In genomic region chr7:44909596-44909995, GRCh38 we compare ENCODE assay signal across 25 cellular contexts.
"Had no signal": no experiment of that assay in that cellular context is flagged by ENCODE, and none has a peak within 500 bp of the region (broad histone marks: within the 10 kb centered on the region; RNA-seq: fewer than 3 reads in every experiment).

No MANE protein-coding gene starts in this region.

- H3K36me3 Mint-ChIP-seq: natural killer cell treated with Interleukin-12 subunit alpha and Interleukin-12 subunit beta and Interleukin-15 and Interleukin-18, amount 100 ng/mL, for 72 hours; neural progenitor cell had no signal

- H3K9ac ChIP-seq: neural progenitor cell had no signal

- H3K4me1 Mint-ChIP-seq: memory B cell had no signal

- H3K4me1 ChIP-seq: left ventricle myocardium inferior, neural progenitor cell, sigmoid colon had no signal

- ATAC-seq: effector memory CD8-positive, alpha-beta T cell; gastroesophageal sphincter; lower lobe of right lung; natural killer cell treated with Interleukin-12 subunit alpha and Interleukin-12 subunit beta and Interleukin-15 and Interleukin-18, amount 100 ng/mL, for 72 hours; pancreas had no signal

- H3K9me3 Mint-ChIP-seq: effector memory CD8-positive, alpha-beta T cell; memory B cell; natural killer cell treated with Interleukin-12 subunit alpha and Interleukin-12 subunit beta and Interleukin-15 and Interleukin-18, amount 100 ng/mL, for 72 hours; neural progenitor cell had no signal

- H3K4me3 Mint-ChIP-seq: effector memory CD8-positive, alpha-beta T cell; memory B cell; natural killer cell treated with Interleukin-12 subunit alpha and Interleukin-12 subunit beta and Interleukin-15 and Interleukin-18, amount 100 ng/mL, for 72 hours; neural progenitor cell had no signal

- H3K27me3 Mint-ChIP-seq: natural killer cell treated with Interleukin-12 subunit alpha and Interleukin-12 subunit beta and Interleukin-15 and Interleukin-18, amount 100 ng/mL, for 72 hours had no signal

- H3K27ac Mint-ChIP-seq: memory B cell, neural progenitor cell, progenitor cell of endocrine pancreas had no signal

- H3K36me3 ChIP-seq: esophagus muscularis mucosa, gastroesophageal sphincter, left ventricle myocardium inferior, lower lobe of right lung, neural progenitor cell, pancreas, sigmoid colon, stomach, thoracic aorta had no signal

- FAIRE-seq: keratinocyte, pancreas had no signal

- H3K4me2 ChIP-seq: neural progenitor cell had no signal

- H3K27me3 ChIP-seq: esophagus muscularis mucosa, gastroesophageal sphincter, neural progenitor cell, pancreas, sigmoid colon, stomach had no signal

- DNase-seq: effector memory CD8-positive, alpha-beta T cell; foreskin fibroblast; glutamatergic neuron; left ventricle myocardium inferior; lower lobe of right lung; midbrain; nucleus accumbens; pancreas; sigmoid colon; stimulated activated CD4-positive, alpha-beta T cell treated with anti-CD3 and anti-CD28 coated beads, Interleukin-2, amount 100 ng/mL, for 24 hours; stimulated activated CD4-positive, alpha-beta T cell treated with anti-CD3 and anti-CD28 coated beads, Interleukin-4, amount 100 ng/mL, for 4 hours; stimulated activated naive CD4-positive, alpha-beta T cell; stomach; substantia nigra; trophoblast cell had no signal

- H3K4me3 ChIP-seq: esophagus muscularis mucosa, gastroesophageal sphincter, left ventricle myocardium inferior, lower lobe of right lung, neural progenitor cell, pancreas, sigmoid colon, skin epidermis, stomach, thoracic aorta had no signal

- H3K9me3 ChIP-seq: esophagus muscularis mucosa, gastroesophageal sphincter, left ventricle myocardium inferior, lower lobe of right lung, pancreas, sigmoid colon, stomach, thoracic aorta had no signal

- H3K27ac ChIP-seq: epithelial cell of prostate, esophagus muscularis mucosa, gastroesophageal sphincter, left ventricle myocardium inferior, lower lobe of right lung, neural progenitor cell, pancreas, sigmoid colon, skin epidermis, stomach, thoracic aorta had no signal

- H2AFZ ChIP-seq: neural progenitor cell had no signal
